ENCODE assay signal across 10 cellular contexts in genomic region chr15:89500397-89501270, GRCh38. TPM values are rescaled to one million over a fixed set of nuclear protein-coding genes. Genes with fewer than 3 reads are reported as not detected.
DNase-seq lines count a peak whose midpoint lies in the region; ATAC-seq, FAIRE-seq and TF ChIP-seq lines count a peak whose summit lies in the region.
"Had no signal": no experiment of that assay in that cellular context is flagged by ENCODE, and none has a peak within 500 bp of the region (broad histone marks: within the 10 kb centered on the region; RNA-seq: fewer than 3 reads in every experiment).

No MANE protein-coding gene starts in this region.

- intact Hi-C loops in kidney (cut with DNase I) (no loop called here), lower lobe of right lung (cut with DNase I) (no loop called here)

- H3K4me3 ChIP-seq in kidney (ENCODE audit: low read length in 2 of 2) = no peak overlapping the region
- H3K4me3 ChIP-seq in lower lobe of right lung = no peak overlapping the region
- H3K4me3 ChIP-seq: gastroesophageal sphincter, lung had no signal

- peak overlapping the region in 1 of 3 experiments; percentile 44; a peak in 1 of 7 replicates for H3K27ac Mint-ChIP-seq in H9
- no peak overlapping the region for H3K27ac Mint-ChIP-seq in activated CD8-positive, alpha-beta T cell treated with anti-CD3 and anti-CD28 coated beads, Interleukin-2, amount 10 ng/mL, durations not matched to agents 7 days and 5 days

- WGBS in H9 (ENCODE audit: extremely low coverage, insufficient read length, low lambda C conversion rate) = no CpG with 5 or more reads among the region's 10 CpGs

- CTCF ChIA-PET in activated CD8-positive, alpha-beta T cell treated with anti-CD3 and anti-CD28 coated beads, Interleukin-2, amount 10 ng/mL, durations not matched to agents 7 days and 5 days (lab: Charles Lee) = interaction anchor here (0.9 to 1.7 kb wide), 4 partner anchors 58 to 144 kb away, joined by 3 to 9 read pairs (median 6); no protein-coding TSS in a partner anchor

- H4K91ac ChIP-seq in H9 (ENCODE audit: insufficient read length, low read depth, low read length) = no peak overlapping the region

- peaks cover 5% of the 10 kb centered on the region for H3K23me2 ChIP-seq in H9 (ENCODE audit: insufficient read length, low read depth, low read length, poor library complexity, severe bottlenecking)

- H3K4me1 Mint-ChIP-seq in H9 = peaks cover 4% of the 10 kb centered on the region in 2 experiments; a peak in 2 of 4 replicates
- peaks cover 15% of the 10 kb centered on the region for H3K4me1 Mint-ChIP-seq in activated CD8-positive, alpha-beta T cell treated with anti-CD3 and anti-CD28 coated beads, Interleukin-2, amount 10 ng/mL, durations not matched to agents 7 days and 5 days (ENCODE audit: low read depth)

- POLR2A ChIA-PET in activated CD8-positive, alpha-beta T cell treated with anti-CD3 and anti-CD28 coated beads, Interleukin-2, amount 10 ng/mL, durations not matched to agents 7 days and 5 days (lab: Charles Lee) = no interaction called here

- H3K14ac ChIP-seq in H9 (ENCODE audit: insufficient read depth, low read length) = no peak overlapping the region

- no peak overlapping the region for H2BK15ac ChIP-seq in H9 (ENCODE audit: low read depth, low read length)

- no peak overlapping the region for H3K56ac ChIP-seq in H9 (ENCODE audit: insufficient read length, low read depth, low read length)

- in situ Hi-C loops in KBM-7 (cut with MboI; ENCODE audit: low pct_unique_long_range_greater_than_20kb, low sequenced_read_pairs) = no loop called here

- H3K27me3 Mint-ChIP-seq in H9 (ENCODE audit: low read depth) = peaks cover 40% of the 10 kb centered on the region
- H3K27me3 Mint-ChIP-seq in activated CD8-positive, alpha-beta T cell treated with anti-CD3 and anti-CD28 coated beads, Interleukin-2, amount 10 ng/mL, durations not matched to agents 7 days and 5 days (ENCODE audit: low read depth) = peaks cover 34% of the 10 kb centered on the region

- no peak overlapping the region for H3K23ac ChIP-seq in H9 (ENCODE audit: insufficient read length, low read depth, low read length)

- no peaks in the 10 kb centered on the region for H3K36me3 ChIP-seq in kidney (ENCODE audit: control insufficient read depth in 1 of 2, insufficient read depth in 2 of 2, low read length in 2 of 2)
- no peaks in the 10 kb centered on the region for H3K36me3 ChIP-seq in lower lobe of right lung
- H3K36me3 ChIP-seq: gastroesophageal sphincter had no signal

- ATAC-seq in activated CD8-positive, alpha-beta T cell treated with anti-CD3 and anti-CD28 coated beads, Interleukin-2, amount 10 ng/mL, durations not matched to agents 7 days and 5 days = peak; percentile 56
- ATAC-seq in HG02763 (IDR thresholded peaks at IDR 0.05; ENCODE audit: unreplicated experiment) (no peak), lower lobe of right lung (no peak)
- ATAC-seq: gastroesophageal sphincter had no signal

- H3K9me3 Mint-ChIP-seq in H9 = no peaks in the 10 kb centered on the region; a peak in 1 of 5 replicates
- H3K9me3 Mint-ChIP-seq in activated CD8-positive, alpha-beta T cell treated with anti-CD3 and anti-CD28 coated beads, Interleukin-2, amount 10 ng/mL, durations not matched to agents 7 days and 5 days (ENCODE audit: insufficient read depth) = no peaks in the 10 kb centered on the region

- H2AK5ac ChIP-seq in H9 (ENCODE audit: insufficient read length, low read length) = no peak overlapping the region

- no peaks in the 10 kb centered on the region for H3K79me2 ChIP-seq in H9 (ENCODE audit: insufficient read depth, low read length)

- TF ChIP-seq CTCF in D721Med (IDR thresholded peaks at IDR 0.05; ENCODE audit: insufficient read depth, missing control alignments) = peak; percentile 3
- TF ChIP-seq CTCF in H9 (conservative IDR thresholded peaks at IDR 0.05) = peak; percentile 66
- no peak for TF ChIP-seq CTCF in kidney (IDR thresholded peaks at IDR 0.05; ENCODE audit: borderline replicate concordance, extremely low read depth, insufficient read depth)
- no peak for TF ChIP-seq CTCF in lower lobe of right lung (IDR thresholded peaks at IDR 0.05)

- no peak overlapping the region for H4K5ac ChIP-seq in H9 (ENCODE audit: insufficient read length, low read depth, low read length)

- no peak overlapping the region for H2BK120ac ChIP-seq in H9 (ENCODE audit: low read depth, low read length, poor library complexity, severe bottlenecking)

- H3T11ph ChIP-seq in H9 (ENCODE audit: low read length) = no peak overlapping the region

- H4K20me1 ChIP-seq in H9 (ENCODE audit: control insufficient read depth, insufficient read depth, insufficient read length) = no peaks in the 10 kb centered on the region

- no peaks in the 10 kb centered on the region for H3K36me3 Mint-ChIP-seq in H9 (ENCODE audit: insufficient read depth in 1 of 3, low read depth in 3 of 3)
- no peaks in the 10 kb centered on the region for H3K36me3 Mint-ChIP-seq in activated CD8-positive, alpha-beta T cell treated with anti-CD3 and anti-CD28 coated beads, Interleukin-2, amount 10 ng/mL, durations not matched to agents 7 days and 5 days (ENCODE audit: low read depth)

- no peak overlapping the region for H3K18ac ChIP-seq in H9 (ENCODE audit: insufficient read length, low read depth, low read length)

- H3K4me1 ChIP-seq in H9 (ENCODE audit: insufficient read depth, low read length) = no peaks in the 10 kb centered on the region
- H3K4me1 ChIP-seq in kidney (ENCODE audit: control insufficient read depth in 1 of 2, insufficient read depth in 1 of 2, low read depth in 1 of 2, low read length in 2 of 2) = no peaks in the 10 kb centered on the region
- peaks cover 7% of the 10 kb centered on the region for H3K4me1 ChIP-seq in lower lobe of right lung

- H2BK12ac ChIP-seq in H9 (ENCODE audit: insufficient read length, low read depth, low read length) = no peak overlapping the region

- H3K9ac ChIP-seq in H9 (ENCODE audit: extremely low read depth, insufficient read length, low read length) = no peak overlapping the region
- no peak overlapping the region for H3K9ac ChIP-seq in kidney (ENCODE audit: low read length in 2 of 2)

- H4K8ac ChIP-seq in H9 (replicated peaks; ENCODE audit: insufficient read length, low read depth, low read length) = no peak overlapping the region

- no peaks in the 10 kb centered on the region for H3K79me1 ChIP-seq in H9 (ENCODE audit: insufficient read depth, low read depth, low read length, poor library complexity, severe bottlenecking)

- H3K27ac ChIP-seq in H9 (ENCODE audit: insufficient read length, low read depth, low read length) (no peak overlapping the region), kidney (ENCODE audit: low read depth in 2 of 2, low read length in 2 of 2) (no peak overlapping the region), lower lobe of right lung (no peak overlapping the region)
- H3K27ac ChIP-seq: gastroesophageal sphincter had no signal

- no peak overlapping the region for H3K4me3 Mint-ChIP-seq in H9
- H3K4me3 Mint-ChIP-seq in activated CD8-positive, alpha-beta T cell treated with anti-CD3 and anti-CD28 coated beads, Interleukin-2, amount 10 ng/mL, durations not matched to agents 7 days and 5 days = no peak overlapping the region

- H2BK5ac ChIP-seq in H9 (ENCODE audit: insufficient read length, low read length) = no peak overlapping the region

- no peak for FAIRE-seq in D721Med (lab: Jason Lieb, UNC)
- no peak for FAIRE-seq in kidney (lab: Jason Lieb, UNC)

- H2BK20ac ChIP-seq in H9 (ENCODE audit: low read depth, low read length, poor library complexity, severe bottlenecking) = no peak overlapping the region

- H3K27me3 ChIP-seq in H9 (ENCODE audit: insufficient read depth, low read length) (peaks cover under 1% of the 10 kb centered on the region; the same call in 1 of the 2 replicates), lower lobe of right lung (ENCODE audit: low read depth) (peaks cover 55% of the 10 kb centered on the region)

- no peak overlapping the region for H3K4ac ChIP-seq in H9 (ENCODE audit: low read depth, low read length)

- H2AFZ ChIP-seq in H9 (ENCODE audit: low read length) = no peak overlapping the region

- H3K9me3 ChIP-seq in H9 (ENCODE audit: control insufficient read depth, low read depth, low read length) = no peaks in the 10 kb centered on the region
- H3K9me3 ChIP-seq in kidney (ENCODE audit: control insufficient read depth in 1 of 2, low read length in 2 of 2) = no peaks in the 10 kb centered on the region
- no peaks in the 10 kb centered on the region for H3K9me3 ChIP-seq in lower lobe of right lung
- H3K9me3 ChIP-seq: gastroesophageal sphincter had no signal

- no peak for DNase-seq in D721Med (ENCODE audit: insufficient read length, low spot score)
- peak; percentile 38 for DNase-seq in H9
- no peak for DNase-seq in activated CD8-positive, alpha-beta T cell treated with anti-CD3 and anti-CD28 coated beads, Interleukin-2, amount 10 ng/mL, durations not matched to agents 7 days and 5 days
- DNase-seq in kidney = peak; percentile 15
- DNase-seq in KBM-7 = no peak
- no peak for DNase-seq in lower lobe of right lung
- no peak for DNase-seq in NCI-H128 (lab: John Stamatoyannopoulos, UW; ENCODE audit: unreplicated experiment)

- H3K4me2 ChIP-seq in H9 (ENCODE audit: insufficient read depth, insufficient read length, low read length) = no peak overlapping the region

RNA-seq across cellular contexts. Expression of gene RHCG, which starts 4.3 kb away (rescaled TPM):
- 0.28 and 0.31 TPM in 2 replicates for total RNA-seq in H9 (2021)
- total RNA-seq in activated CD8-positive, alpha-beta T cell treated with anti-CD3 and anti-CD28 coated beads, Interleukin-2, amount 10 ng/mL, durations not matched to agents 7 days and 5 days = not detected
- total RNA-seq in kidney = 1.5 TPM
- 373 TPM for polyA plus RNA-seq in kidney (ENCODE audit: insufficient read depth, low read depth, low replicate concordance)
- total RNA-seq in lower lobe of right lung = not detected

Comparison
In these comparisons a context has a peak if more than half of its experiments do, and no peak if none do; other contexts are left out.
1. DNase-seq: peak in H9 (single experiment) and kidney (single experiment); none in D721Med (single experiment), activated CD8-positive, alpha-beta T cell treated with anti-CD3 and anti-CD28 coated beads, Interleukin-2, amount 10 ng/mL, durations not matched to agents 7 days and 5 days (single experiment), KBM-7 (single experiment), lower lobe of right lung (single experiment) and NCI-H128 (single experiment).
2. CTCF ChIP-seq: peak in D721Med (single experiment) and H9 (single experiment); none in kidney (single experiment) and lower lobe of right lung (single experiment).